In the genomic region with DNA sequence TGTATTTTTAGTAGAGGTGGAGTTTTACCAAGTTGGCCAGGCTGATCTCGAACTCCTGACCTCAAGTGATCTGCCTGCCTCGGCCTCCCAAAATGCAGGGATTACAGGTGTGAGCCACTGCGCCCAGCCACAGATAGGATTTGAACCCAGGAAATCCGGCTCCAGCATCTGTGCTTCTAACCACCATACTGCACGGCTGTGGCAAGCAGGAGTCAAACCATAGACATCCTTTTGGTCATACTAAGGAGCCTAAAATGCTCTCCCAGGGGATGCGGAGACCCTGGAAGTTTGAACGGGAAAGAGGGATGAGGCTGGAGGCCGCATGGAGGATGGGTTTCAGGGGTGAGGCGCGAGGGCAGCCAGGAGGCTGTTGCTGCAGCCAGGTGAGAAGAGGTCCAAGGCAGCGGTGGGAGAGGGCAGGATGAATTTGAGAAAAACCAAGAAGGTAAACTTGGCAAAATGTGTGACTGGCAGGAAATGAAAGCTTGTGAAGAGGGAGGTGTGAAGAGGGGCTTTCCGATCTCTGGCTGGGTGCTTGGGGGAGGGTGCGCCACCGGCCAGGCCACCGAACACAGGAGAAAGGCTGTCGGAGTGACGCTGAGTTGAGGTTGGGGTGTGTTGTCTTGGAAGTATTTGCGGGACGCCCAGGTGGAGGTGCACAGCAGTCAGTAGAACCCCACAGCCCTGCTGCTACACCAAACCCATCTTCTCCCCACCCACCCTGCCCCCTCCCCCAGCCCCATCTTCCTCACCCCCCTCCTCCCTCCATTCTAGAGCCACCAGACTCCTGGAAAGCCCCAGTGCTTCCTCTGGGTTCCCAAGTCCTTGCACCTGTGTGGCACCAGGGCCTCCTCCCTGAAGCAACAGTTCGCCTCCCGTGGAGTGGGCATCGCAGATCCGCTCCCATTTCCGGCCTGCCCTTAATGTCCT, we compare ENCODE assay signal across 10 cellular contexts. TPM values are rescaled to one million over a fixed set of nuclear protein-coding genes. Genes with fewer than 3 reads are reported as not detected.
DNase-seq lines count a peak whose midpoint lies in the region; ATAC-seq and TF ChIP-seq lines count a peak whose summit lies in the region.
"Had no signal": no experiment of that assay in that cellular context is flagged by ENCODE, and none has a peak within 500 bp of the region (broad histone marks: within the 10 kb centered on the region; RNA-seq: fewer than 3 reads in every experiment).

No MANE protein-coding gene starts in this region.

- ATAC-seq in GM19467 (IDR thresholded peaks at IDR 0.05; ENCODE audit: unreplicated experiment) (peak; percentile 47), lower lobe of right lung (no peak), HG02759 (IDR thresholded peaks at IDR 0.05; ENCODE audit: unreplicated experiment) (no peak)

- H3K27ac Mint-ChIP-seq in brain = peak overlapping the region in 3 of 5 experiments; percentile 5 to 51 (median 5)

- H3K4me3 Mint-ChIP-seq in brain = no peak overlapping the region

- H3K27ac ChIP-seq in lower lobe of right lung = no peak overlapping the region
- H3K27ac ChIP-seq: suprapubic skin had no signal

- H3K27me3 ChIP-seq in lower lobe of right lung (ENCODE audit: low read depth) = peaks cover 29% of the 10 kb centered on the region

- no peak for TF ChIP-seq CTCF in brain (conservative IDR thresholded peaks at IDR 0.05)
- no peak for TF ChIP-seq CTCF in lower lobe of right lung (IDR thresholded peaks at IDR 0.05)

- intact Hi-C loops in lower lobe of right lung (cut with DNase I) = no loop called here

- H3K4me3 ChIP-seq in lower lobe of right lung = no peak overlapping the region
- H3K4me3 ChIP-seq: suprapubic skin had no signal

- H3K9me3 Mint-ChIP-seq in brain = peaks cover 0 to 5% (median 4%) of the 10 kb centered on the region in 5 experiments

- no peaks in the 10 kb centered on the region for H3K9me3 ChIP-seq in lower lobe of right lung
- H3K9me3 ChIP-seq: suprapubic skin had no signal

- H3K4me1 ChIP-seq in lower lobe of right lung = peaks cover 4% of the 10 kb centered on the region

- peak; percentile 50 for DNase-seq in activated CD4-positive, CD25-positive, alpha-beta regulatory T cell treated with anti-CD3 and anti-CD28 coated beads, Interleukin-2, amount 50 U/mL, for 72 hours
- DNase-seq in stimulated activated CD8-positive, alpha-beta memory T cell treated with anti-CD3 and anti-CD28 coated beads, Interleukin-7, amount 100 ng/mL, for 48 hours (ENCODE audit: extremely low read depth in 1 of 2, low read depth in 1 of 2) = peak; percentile 56 to 58
- DNase-seq in lower lobe of right lung (no peak), NCI-H446 (lab: John Stamatoyannopoulos, UW) (no peak), NCI-H187 (lab: John Stamatoyannopoulos, UW) (no peak)

- H3K27me3 Mint-ChIP-seq in brain = peaks cover 12% of the 10 kb centered on the region

- no peaks in the 10 kb centered on the region for H3K36me3 ChIP-seq in lower lobe of right lung
- H3K36me3 ChIP-seq: suprapubic skin had no signal

- peaks cover 45% of the 10 kb centered on the region for H3K4me1 Mint-ChIP-seq in brain

- no peaks in the 10 kb centered on the region for H3K36me3 Mint-ChIP-seq in brain

RNA-seq across cellular contexts. Expression of gene CDK18, which starts 23.9 kb away (rescaled TPM):
- polyA plus RNA-seq in brain (ENCODE audit: insufficient read depth, low read depth, low replicate concordance) = 73.1 TPM
- 36.6 TPM for total RNA-seq in lower lobe of right lung

RNA-seq across cellular contexts. Expression of gene BLACAT1, which starts 24.8 kb away (rescaled TPM):
- polyA plus RNA-seq in brain (ENCODE audit: insufficient read depth, low read depth, low replicate concordance) = 0.10 TPM
- 1.0 TPM for total RNA-seq in lower lobe of right lung
- total RNA-seq: fibroblast of villous mesenchyme, suprapubic skin had no signal

RNA-seq across cellular contexts. Expression of gene LEMD1, which starts 58.8 kb away (rescaled TPM):
- polyA plus RNA-seq in brain (ENCODE audit: insufficient read depth, low read depth, low replicate concordance) = not detected
- total RNA-seq in lower lobe of right lung = not detected
- total RNA-seq: fibroblast of villous mesenchyme had no signal

Comparison
In these comparisons a context has a peak if more than half of its experiments do, and no peak if none do; other contexts are left out.
1. DNase-seq: peak in activated CD4-positive, CD25-positive, alpha-beta regulatory T cell treated with anti-CD3 and anti-CD28 coated beads, Interleukin-2, amount 50 U/mL, for 72 hours (single experiment) and stimulated activated CD8-positive, alpha-beta memory T cell treated with anti-CD3 and anti-CD28 coated beads, Interleukin-7, amount 100 ng/mL, for 48 hours (2 of 2); none in lower lobe of right lung (single experiment), NCI-H446 (0 of 2) and NCI-H187 (0 of 2).